Comparison of ENCODE assay signal across 8 cellular contexts in the genomic region with DNA sequence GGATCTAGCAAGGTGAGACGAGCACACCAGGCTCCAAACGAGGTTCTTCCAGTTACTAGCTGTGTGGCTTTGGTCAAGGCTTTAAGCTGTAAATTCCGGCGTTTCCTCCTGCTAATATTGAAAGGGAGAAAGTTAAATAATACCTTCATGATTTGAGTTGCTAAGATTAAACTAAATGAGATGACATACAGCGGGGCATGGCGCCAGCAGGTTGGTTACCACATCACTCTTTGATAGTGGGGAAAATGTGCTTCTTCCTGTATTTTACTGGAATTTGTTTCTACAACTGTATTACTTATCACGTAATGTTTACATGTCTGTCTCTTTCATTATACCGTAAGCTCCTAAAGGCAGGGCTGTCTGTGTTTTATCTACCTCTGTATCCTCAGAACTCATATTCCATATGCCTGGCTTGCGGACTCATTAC. TPM values are rescaled to one million over a fixed set of nuclear protein-coding genes. Genes with fewer than 3 reads are reported as not detected.
DNase-seq lines count a peak whose midpoint lies in the region; ATAC-seq lines count a peak whose summit lies in the region.

No MANE protein-coding gene starts in this region.

- peaks cover 3% of the 10 kb centered on the region for H3K4me1 ChIP-seq in iPS-15b (ENCODE audit: control insufficient read depth, insufficient read depth, low read length)

- no peaks in the 10 kb centered on the region for H3K9me3 Mint-ChIP-seq in activated naive CD8-positive, alpha-beta T cell treated with anti-CD3 and anti-CD28 coated beads for 36 hours
- H3K9me3 Mint-ChIP-seq in stimulated activated effector memory CD8-positive, alpha-beta T cell treated with anti-CD3 and anti-CD28 coated beads, Interleukin-12 subunit alpha, Interleukin-12 subunit beta, amount 100 ng/mL, for 72 hours: no peaks in the 10 kb centered on the region

- no peaks in the 10 kb centered on the region for H3K9me3 ChIP-seq in iPS-15b (ENCODE audit: control insufficient read depth, insufficient read depth, low read length)

- intact Hi-C loops in Right ventricle myocardium superior (cut with DNase I): no loop called here
- intact Hi-C loops in cardiac septum (cut with DNase I): no loop called here

- ATAC-seq in Right ventricle myocardium superior (ENCODE audit: poor library complexity) (no peak), HG02588 (IDR thresholded peaks at IDR 0.05; ENCODE audit: unreplicated experiment) (no peak), GM21717 (IDR thresholded peaks at IDR 0.05; ENCODE audit: unreplicated experiment) (no peak)
- ATAC-seq in stimulated activated effector memory CD8-positive, alpha-beta T cell treated with anti-CD3 and anti-CD28 coated beads, Interleukin-12 subunit alpha, Interleukin-12 subunit beta, amount 100 ng/mL, for 72 hours: no peak

- no peaks in the 10 kb centered on the region for H3K36me3 ChIP-seq in iPS-15b (ENCODE audit: control insufficient read depth, insufficient read depth, low read length)

- H3K4me3 ChIP-seq in iPS-15b (ENCODE audit: low read depth, low read length): peak overlapping the region; percentile 94

- H3K27me3 Mint-ChIP-seq in activated naive CD8-positive, alpha-beta T cell treated with anti-CD3 and anti-CD28 coated beads for 36 hours: no peaks in the 10 kb centered on the region

- peak overlapping the region; percentile 97 for H3K4me3 Mint-ChIP-seq in activated naive CD8-positive, alpha-beta T cell treated with anti-CD3 and anti-CD28 coated beads for 36 hours
- H3K4me3 Mint-ChIP-seq in stimulated activated effector memory CD8-positive, alpha-beta T cell treated with anti-CD3 and anti-CD28 coated beads, Interleukin-12 subunit alpha, Interleukin-12 subunit beta, amount 100 ng/mL, for 72 hours: peak overlapping the region; percentile 90

- H3K27me3 ChIP-seq in iPS-15b (ENCODE audit: control insufficient read depth, insufficient read depth, low read length): no peaks in the 10 kb centered on the region

- peak overlapping the region; percentile 100 for H3K27ac Mint-ChIP-seq in activated naive CD8-positive, alpha-beta T cell treated with anti-CD3 and anti-CD28 coated beads for 36 hours
- H3K27ac Mint-ChIP-seq in stimulated activated effector memory CD8-positive, alpha-beta T cell treated with anti-CD3 and anti-CD28 coated beads, Interleukin-12 subunit alpha, Interleukin-12 subunit beta, amount 100 ng/mL, for 72 hours: peak overlapping the region; percentile 99

- peaks cover 42% of the 10 kb centered on the region for H3K4me1 Mint-ChIP-seq in activated naive CD8-positive, alpha-beta T cell treated with anti-CD3 and anti-CD28 coated beads for 36 hours
- peaks cover 42% of the 10 kb centered on the region for H3K4me1 Mint-ChIP-seq in stimulated activated effector memory CD8-positive, alpha-beta T cell treated with anti-CD3 and anti-CD28 coated beads, Interleukin-12 subunit alpha, Interleukin-12 subunit beta, amount 100 ng/mL, for 72 hours

- DNase-seq in Right ventricle myocardium superior: peak; percentile 47
- no peak for DNase-seq in cardiac septum (ENCODE audit: low spot score)
- DNase-seq in activated naive CD8-positive, alpha-beta T cell treated with anti-CD3 and anti-CD28 coated beads for 36 hours: no peak
- no peak for DNase-seq in stimulated activated effector memory CD8-positive, alpha-beta T cell treated with anti-CD3 and anti-CD28 coated beads, Interleukin-12 subunit alpha, Interleukin-12 subunit beta, amount 100 ng/mL, for 72 hours (ENCODE audit: low spot score in 2 of 2)
- DNase-seq in stimulated activated CD4-positive, alpha-beta T cell treated with anti-CD3 and anti-CD28 coated beads, Interleukin-4, amount 100 ng/mL, for 24 hours: no peak

- peaks cover 42% of the 10 kb centered on the region for H3K36me3 Mint-ChIP-seq in activated naive CD8-positive, alpha-beta T cell treated with anti-CD3 and anti-CD28 coated beads for 36 hours
- H3K36me3 Mint-ChIP-seq in stimulated activated effector memory CD8-positive, alpha-beta T cell treated with anti-CD3 and anti-CD28 coated beads, Interleukin-12 subunit alpha, Interleukin-12 subunit beta, amount 100 ng/mL, for 72 hours: peaks cover 49% of the 10 kb centered on the region

- peak overlapping the region; percentile 98 for H3K9ac ChIP-seq in iPS-15b (ENCODE audit: low read depth, low read length)

RNA-seq across cellular contexts. Expression of a gene that starts 0.6 kb away (rescaled TPM):
- total RNA-seq in Right ventricle myocardium superior (65.2 TPM), cardiac septum (24.9 TPM)
- total RNA-seq in activated naive CD8-positive, alpha-beta T cell treated with anti-CD3 and anti-CD28 coated beads for 36 hours: 10 to 100 TPM; 55.1 to 58.4 TPM

RNA-seq across cellular contexts. Expression of a gene that starts 11.7 kb away (rescaled TPM):
- total RNA-seq in Right ventricle myocardium superior (73.2 TPM), cardiac septum (49.2 TPM)
- total RNA-seq in activated naive CD8-positive, alpha-beta T cell treated with anti-CD3 and anti-CD28 coated beads for 36 hours: 10 to 100 TPM; 32.1 to 32.7 TPM

RNA-seq across cellular contexts. Expression of a gene that starts 34.8 kb away (rescaled TPM):
- total RNA-seq in Right ventricle myocardium superior (10.0 TPM), cardiac septum (6.7 TPM)
- total RNA-seq in activated naive CD8-positive, alpha-beta T cell treated with anti-CD3 and anti-CD28 coated beads for 36 hours: 1 to 10 TPM in 1 of 2 experiments, under 1 TPM in 1; 0.72 to 1.2 TPM
